In genomic region chr3:14633819-14634424, GRCh38 we compare ENCODE assay signal across 9 cellular contexts. TPM values are rescaled to one million over a fixed set of nuclear protein-coding genes. Genes with fewer than 3 reads are reported as not detected.
DNase-seq lines count a peak whose midpoint lies in the region; ATAC-seq, FAIRE-seq and TF ChIP-seq lines count a peak whose summit lies in the region.
"Had no signal": no experiment of that assay in that cellular context is flagged by ENCODE, and none has a peak within 500 bp of the region (broad histone marks: within the 10 kb centered on the region; RNA-seq: fewer than 3 reads in every experiment).

No MANE protein-coding gene starts in this region.

- no peak overlapping the region for H2BK15ac ChIP-seq in H1 (ENCODE audit: low read length)

- no peaks in the 10 kb centered on the region for H3K23me2 ChIP-seq in H1 (ENCODE audit: low read depth, low read length)

- no peak overlapping the region for H2AK5ac ChIP-seq in H1 (ENCODE audit: low read depth, low read length)

- TF ChIP-seq CTCF in H1 (IDR thresholded peaks at IDR 0.05; ENCODE audit: control extremely low read depth in 1 of 3, insufficient read depth in 1 of 3, low read depth in 1 of 3, low read length in 3 of 3), result peak; percentile 84 to 99 (median 95)
- TF ChIP-seq CTCF in thoracic aorta (IDR thresholded peaks at IDR 0.05), result peak; percentile 43

- H3K9me3 ChIP-seq in H1 (ENCODE audit: insufficient read depth in 2 of 2, low read depth in 1 of 2, low read length in 1 of 2) (no peaks in the 10 kb centered on the region), thoracic aorta (no peaks in the 10 kb centered on the region)
- no peaks in the 10 kb centered on the region for H3K9me3 ChIP-seq in naive thymus-derived CD4-positive, alpha-beta T cell (ENCODE audit: control insufficient read depth in 2 of 3, low read length in 3 of 3)

- H3K27me3 ChIP-seq in H1 (replicated peaks in 1 of 4; ENCODE audit: control insufficient read depth in 3 of 4, extremely low read depth in 1 of 4, insufficient read depth in 3 of 4, low read length in 3 of 4), result no peaks in the 10 kb centered on the region; a peak in 1 of 7 replicates
- no peaks in the 10 kb centered on the region for H3K27me3 ChIP-seq in naive thymus-derived CD4-positive, alpha-beta T cell (ENCODE audit: control insufficient read depth in 2 of 2, insufficient read depth in 2 of 2, low read length in 2 of 2)
- H3K27me3 ChIP-seq in thoracic aorta (replicated peaks; ENCODE audit: insufficient read depth), result no peaks in the 10 kb centered on the region

- H3K4ac ChIP-seq in H1 (replicated peaks; ENCODE audit: insufficient read length, low read depth, low read length), result no peak overlapping the region

- TF ChIP-seq RAD21 in H1 (IDR thresholded peaks at IDR 0.05 in 1 of 2, conservative IDR thresholded peaks at IDR 0.05 in 1 of 2; ENCODE audit: low read depth in 2 of 2, low read length in 2 of 2), result peak; percentile 54 to 67

- no peak overlapping the region for H4K8ac ChIP-seq in H1 (ENCODE audit: extremely low read depth, insufficient read depth, low read length)

- H3K4me3 ChIP-seq in H1 (ENCODE audit: extremely low read depth in 1 of 4, insufficient read depth in 2 of 4, low read depth in 3 of 4, low read length in 4 of 4) (no peak overlapping the region), thoracic aorta (no peak overlapping the region)
- H3K4me3 ChIP-seq in naive thymus-derived CD4-positive, alpha-beta T cell (ENCODE audit: low read length), result no peak overlapping the region

- no peak overlapping the region for H3K14ac ChIP-seq in H1 (ENCODE audit: insufficient read length)

- no peak for TF ChIP-seq POLR2A in H1 (IDR thresholded peaks at IDR 0.05; ENCODE audit: control extremely low read depth in 1 of 2, low read depth in 2 of 2, low read length in 2 of 2)

- H3K4me3 Mint-ChIP-seq in activated CD4-positive, alpha-beta T cell treated with anti-CD3 and anti-CD28 coated beads, Interleukin-2, amount 10 ng/mL, durations not matched to agents 7 days and 5 days, result no peak overlapping the region
- no peak overlapping the region for H3K4me3 Mint-ChIP-seq in naive thymus-derived CD4-positive, alpha-beta T cell

- FAIRE-seq in H1 (lab: Jason Lieb, UNC), result peak; percentile 81

- H4K5ac ChIP-seq in H1 (ENCODE audit: insufficient read length, low read depth, low read length), result no peak overlapping the region

- H3K27ac ChIP-seq in H1 (ENCODE audit: low read depth, low read length) (no peak overlapping the region), thoracic aorta (no peak overlapping the region)
- H3K27ac ChIP-seq in naive thymus-derived CD4-positive, alpha-beta T cell (ENCODE audit: low read depth, low read length), result no peak overlapping the region

- H3K9ac ChIP-seq in H1 (replicated peaks in 1 of 4; ENCODE audit: extremely low read depth in 1 of 4, low read depth in 3 of 4, low read length in 3 of 4), result no peak overlapping the region

- no peaks in the 10 kb centered on the region for H3K79me1 ChIP-seq in H1 (ENCODE audit: low read depth, low read length)

- intact Hi-C loops in naive thymus-derived CD4-positive, alpha-beta T cell (cut with micrococcal nuclease), result loop anchor here (1.0 to 2.0 kb wide), 3 partner anchors 147 to 287 kb away; no protein-coding TSS in a partner anchor

- peak; percentile 82 for ATAC-seq in naive thymus-derived CD4-positive, alpha-beta T cell
- ATAC-seq in thoracic aorta (ENCODE audit: insufficient number of reproducible peaks, low FRiP score, low read depth), result no peak

- H3K36me3 Mint-ChIP-seq in activated CD4-positive, alpha-beta T cell treated with anti-CD3 and anti-CD28 coated beads, Interleukin-2, amount 10 ng/mL, durations not matched to agents 7 days and 5 days (ENCODE audit: low read depth), result no peaks in the 10 kb centered on the region
- no peaks in the 10 kb centered on the region for H3K36me3 Mint-ChIP-seq in naive thymus-derived CD4-positive, alpha-beta T cell

- H3K18ac ChIP-seq in H1 (ENCODE audit: extremely low read depth, low read length), result no peak overlapping the region

- no peak overlapping the region for H3K56ac ChIP-seq in H1 (replicated peaks; ENCODE audit: insufficient read length, low read depth, low read length)

- H4K91ac ChIP-seq in H1 (replicated peaks; ENCODE audit: insufficient read length, low read length), result no peak overlapping the region

- H2BK5ac ChIP-seq in H1 (ENCODE audit: low read depth, low read length), result no peak overlapping the region

- no peaks in the 10 kb centered on the region for H3K4me1 Mint-ChIP-seq in activated CD4-positive, alpha-beta T cell treated with anti-CD3 and anti-CD28 coated beads, Interleukin-2, amount 10 ng/mL, durations not matched to agents 7 days and 5 days
- peaks cover 0 to 2% (median 0%) of the 10 kb centered on the region in 7 donors for H3K4me1 Mint-ChIP-seq in naive thymus-derived CD4-positive, alpha-beta T cell

- H3K36me3 ChIP-seq in H1 (ENCODE audit: control insufficient read depth in 2 of 4, insufficient read depth in 4 of 4, low read length in 3 of 4), result no peaks in the 10 kb centered on the region
- no peaks in the 10 kb centered on the region for H3K36me3 ChIP-seq in naive thymus-derived CD4-positive, alpha-beta T cell (ENCODE audit: control insufficient read depth in 2 of 3, insufficient read depth in 3 of 3, low read length in 3 of 3)
- no peaks in the 10 kb centered on the region for H3K36me3 ChIP-seq in thoracic aorta

- no peaks in the 10 kb centered on the region for H4K20me1 ChIP-seq in H1 (replicated peaks in 1 of 2; ENCODE audit: control insufficient read depth in 1 of 2, insufficient read depth in 2 of 2, low read length in 2 of 2)

- H2AFZ ChIP-seq in H1 (ENCODE audit: low read length), result no peak overlapping the region

- H3K4me2 ChIP-seq in H1 (ENCODE audit: insufficient read depth in 1 of 2, low read depth in 2 of 2, low read length in 2 of 2), result no peak overlapping the region

- H3K4me1 ChIP-seq in H1 (replicated peaks in 1 of 4; ENCODE audit: control insufficient read depth in 3 of 4, insufficient read depth in 4 of 4, low read length in 3 of 4) (no peaks in the 10 kb centered on the region), thoracic aorta (ENCODE audit: control insufficient read depth in 1 of 2, low read depth in 2 of 2) (no peaks in the 10 kb centered on the region)
- H3K4me1 ChIP-seq in naive thymus-derived CD4-positive, alpha-beta T cell (ENCODE audit: control insufficient read depth in 2 of 2, insufficient read depth in 2 of 2, low read length in 2 of 2), result no peaks in the 10 kb centered on the region

- DNase-seq in NCI-H446 (lab: John Stamatoyannopoulos, UW) (peak; percentile 2 to 48), NCI-H446 treated with DMSO at 0.1 percent for 48 hours (lab: John Stamatoyannopoulos, UW) (no peak), MV-4-11 (lab: John Stamatoyannopoulos, UW) (peak; percentile 71), H1 (ENCODE audit: low read depth in 1 of 2, low spot score in 2 of 2) (peak in 1 of 2 experiments; percentile 57), thoracic aorta (ENCODE audit: low spot score) (no peak), cerebellum (ENCODE audit: low spot score) (no peak)
- DNase-seq in activated CD4-positive, alpha-beta T cell treated with anti-CD3 and anti-CD28 coated beads, Interleukin-2, amount 10 ng/mL, durations not matched to agents 7 days and 5 days, result peak; percentile 64
- peak; percentile 24 to 63 (median 47) for DNase-seq in naive thymus-derived CD4-positive, alpha-beta T cell

- no peaks in the 10 kb centered on the region for H3K79me2 ChIP-seq in H1 (ENCODE audit: control insufficient read depth in 1 of 2, insufficient read depth in 2 of 2, low read length in 2 of 2)

- CTCF ChIA-PET in activated CD4-positive, alpha-beta T cell treated with anti-CD3 and anti-CD28 coated beads, Interleukin-2, amount 10 ng/mL, durations not matched to agents 7 days and 5 days (lab: Charles Lee), result no interaction called here
- CTCF ChIA-PET in H1 (lab: Charles Lee; ENCODE audit: partially characterized antibody), result interaction anchor here (0.7 to 3.8 kb wide), 17 partner anchors 8 to 227 kb away, joined by 3 to 35 read pairs (median 9); partner anchors contain the start of gene CCDC174
- CTCF ChIA-PET in naive thymus-derived CD4-positive, alpha-beta T cell (lab: Charles Lee), result interaction anchor here (8.0 kb wide), 1 partner anchor 288 kb away, joined by 36 read pairs; no protein-coding TSS in a partner anchor

- POLR2A ChIA-PET in activated CD4-positive, alpha-beta T cell treated with anti-CD3 and anti-CD28 coated beads, Interleukin-2, amount 10 ng/mL, durations not matched to agents 7 days and 5 days (lab: Charles Lee), result no interaction called here
- POLR2A ChIA-PET in H1 (lab: Charles Lee; ENCODE audit: partially characterized antibody), result interaction anchor here (0.6 kb wide), 1 partner anchor 60 kb away, joined by 3 read pairs; no protein-coding TSS in a partner anchor
- POLR2A ChIA-PET in naive thymus-derived CD4-positive, alpha-beta T cell (lab: Charles Lee), result no interaction called here

- H3K27me3 Mint-ChIP-seq in activated CD4-positive, alpha-beta T cell treated with anti-CD3 and anti-CD28 coated beads, Interleukin-2, amount 10 ng/mL, durations not matched to agents 7 days and 5 days, result peaks cover 24% of the 10 kb centered on the region
- peaks cover 16 to 46% (median 21%) of the 10 kb centered on the region in 5 donors for H3K27me3 Mint-ChIP-seq in naive thymus-derived CD4-positive, alpha-beta T cell

- no peak overlapping the region for H2BK20ac ChIP-seq in H1 (ENCODE audit: low read length)

- H2BK120ac ChIP-seq in H1 (replicated peaks; ENCODE audit: low read depth, low read length), result no peak overlapping the region

- no peak overlapping the region for H3K27ac Mint-ChIP-seq in activated CD4-positive, alpha-beta T cell treated with anti-CD3 and anti-CD28 coated beads, Interleukin-2, amount 10 ng/mL, durations not matched to agents 7 days and 5 days
- H3K27ac Mint-ChIP-seq in naive thymus-derived CD4-positive, alpha-beta T cell, result no peak overlapping the region

- TF ChIP-seq EP300 in H1 (IDR thresholded peaks at IDR 0.05; ENCODE audit: borderline replicate concordance in 1 of 2, low read depth in 2 of 2, low read length in 2 of 2), result no peak

- no peaks in the 10 kb centered on the region for H3K9me3 Mint-ChIP-seq in activated CD4-positive, alpha-beta T cell treated with anti-CD3 and anti-CD28 coated beads, Interleukin-2, amount 10 ng/mL, durations not matched to agents 7 days and 5 days
- H3K9me3 Mint-ChIP-seq in naive thymus-derived CD4-positive, alpha-beta T cell, result peaks cover 0 to 5% (median 0%) of the 10 kb centered on the region in 11 donors

- 49% methylated on average over 8 of the region's 8 CpGs; no CpG with 5 or more reads in 1 of the 2 experiments for WGBS in H1 (ENCODE audit: extremely low coverage in 1 of 2, insufficient coverage in 1 of 2, insufficient read length in 1 of 2, insufficient replicate concordance in 2 of 2, low coverage in 1 of 2, low lambda C conversion rate in 2 of 2, missing lambda C conversion rate in 1 of 2), 2 experiments

- H2BK12ac ChIP-seq in H1 (ENCODE audit: low read depth, low read length), result no peak overlapping the region

- no peak overlapping the region for H3K23ac ChIP-seq in H1 (ENCODE audit: insufficient read length)

RNA-seq across cellular contexts. Expression of gene CCDC174, which starts 17.6 kb away (rescaled TPM):
- total RNA-seq in activated CD4-positive, alpha-beta T cell treated with anti-CD3 and anti-CD28 coated beads, Interleukin-2, amount 10 ng/mL, durations not matched to agents 7 days and 5 days, result 10 to 100 TPM; 20.9 to 24.0 TPM
- total RNA-seq in H1 (2021; fragmentation: NEBNext Ultra II Directional; extraction: Animal tissue kit (Norgen Biotek cat#: 25700)), result 11.9 and 14.1 TPM in 2 replicates
- polyA plus RNA-seq in H1 (2011; rRNA removed), result 3.5 and 5.5 TPM in 2 replicates
- 5.2 TPM for polyA plus RNA-seq in H1 (2011; cell fraction: cytosol; rRNA removed)
- polyA plus RNA-seq in H1 (2011; cell fraction: nucleus; rRNA removed), result 8.5 TPM
- polyA plus RNA-seq in H1 (2012, experiment 1 of 2), result 8.1 to 10.3 TPM (median 8.9 TPM) in 4 replicates
- 1.4 TPM for polyA plus RNA-seq in H1 (2012, experiment 2 of 2)
- polyA plus RNA-seq in H1 (2013, experiment 1 of 2), result 12.0 TPM
- polyA plus RNA-seq in H1 (2013, experiment 2 of 2), result 10.3 TPM
- 3.7 and 4.2 TPM in 2 replicates for polyA minus RNA-seq in H1 (2011; rRNA and poly(A)+ RNA removed)
- polyA minus RNA-seq in H1 (2011; cell fraction: cytosol; rRNA and poly(A)+ RNA removed), result 2.9 TPM
- 6.6 TPM for polyA minus RNA-seq in H1 (2011; cell fraction: nucleus; rRNA and poly(A)+ RNA removed)
- total RNA-seq in naive thymus-derived CD4-positive, alpha-beta T cell, result 10 to 100 TPM; 21.6 to 59.2 (median 46.2) TPM
- 10 to 100 TPM; 18.3 to 20.9 TPM for polyA plus RNA-seq in naive thymus-derived CD4-positive, alpha-beta T cell
- total RNA-seq in thoracic aorta (10 to 100 TPM in 1 of 2 donors, 1 to 10 TPM in 1; 9.6 to 34.6 TPM), cerebellum (13.9 TPM)

RNA-seq across cellular contexts. Expression of gene C3orf20, which starts 41.0 kb away (rescaled TPM):
- total RNA-seq in activated CD4-positive, alpha-beta T cell treated with anti-CD3 and anti-CD28 coated beads, Interleukin-2, amount 10 ng/mL, durations not matched to agents 7 days and 5 days, result under 1 TPM in 1 of 2 experiments, not detected in 1; 0.10 TPM
- not detected in 2 replicates for total RNA-seq in H1 (2021; fragmentation: NEBNext Ultra II Directional; extraction: Animal tissue kit (Norgen Biotek cat#: 25700))
- not detected in 2 replicates for polyA plus RNA-seq in H1 (2011; rRNA removed)
- not detected for polyA plus RNA-seq in H1 (2011; cell fraction: cytosol; rRNA removed)
- polyA plus RNA-seq in H1 (2011; cell fraction: nucleus; rRNA removed), result not detected
- not detected in 4 replicates for polyA plus RNA-seq in H1 (2012, experiment 1 of 2)
- not detected for polyA plus RNA-seq in H1 (2012, experiment 2 of 2)
- 0.02 TPM for polyA plus RNA-seq in H1 (2013, experiment 1 of 2)
- polyA plus RNA-seq in H1 (2013, experiment 2 of 2), result not detected
- polyA minus RNA-seq in H1 (2011; rRNA and poly(A)+ RNA removed), result 0.03 TPM in 1 of 2 replicates, not detected in the other
- not detected for polyA minus RNA-seq in H1 (2011; cell fraction: cytosol; rRNA and poly(A)+ RNA removed)
- not detected for polyA minus RNA-seq in H1 (2011; cell fraction: nucleus; rRNA and poly(A)+ RNA removed)
- total RNA-seq in naive thymus-derived CD4-positive, alpha-beta T cell, result under 1 TPM; 0.10 to 0.81 (median 0.48) TPM
- polyA plus RNA-seq in naive thymus-derived CD4-positive, alpha-beta T cell, result under 1 TPM in 1 of 2 donors, not detected in 1; 0.05 TPM
- total RNA-seq in thoracic aorta, result not detected
- 0.18 TPM for total RNA-seq in cerebellum
- polyA plus RNA-seq: esophagus had no signal

Comparison
In these comparisons a context has a peak if more than half of its experiments do, and no peak if none do; other contexts are left out.
1. DNase-seq: peak in NCI-H446 (2 of 2), MV-4-11 (single experiment), activated CD4-positive, alpha-beta T cell treated with anti-CD3 and anti-CD28 coated beads, Interleukin-2, amount 10 ng/mL, durations not matched to agents 7 days and 5 days (single experiment) and naive thymus-derived CD4-positive, alpha-beta T cell (9 of 9); none in NCI-H446 treated with DMSO at 0.1 percent for 48 hours (single experiment), thoracic aorta (single experiment) and cerebellum (single experiment).